ENCODE assay signal across 1 cellular context in genomic region chr4:41550308-41550707, GRCh38.
TF ChIP-seq lines count a peak whose summit lies in the region.

No MANE protein-coding gene starts in this region.

TF ChIP-seq in HepG2, 621 proteins besides CTCF, POLR2A, EP300 and RAD21:
- TF ChIP-seq ZNF354B (CRISPR knock-in tag; IDR thresholded peaks at IDR 0.05) (no peak), E2F2 (CRISPR knock-in tag; IDR thresholded peaks at IDR 0.05; ENCODE audit: borderline replicate concordance) (no peak), SYNCRIP (IDR thresholded peaks at IDR 0.05; ENCODE audit: insufficient read depth, low read depth, low read length) (no peak), SAFB2 (CRISPR knock-in tag; IDR thresholded peaks at IDR 0.05; ENCODE audit: borderline replicate concordance, low read depth) (no peak)
